Comparison of ENCODE assay signal across 9 cellular contexts in genomic region chr7:75776295-75776971, GRCh38. TPM values are rescaled to one million over a fixed set of nuclear protein-coding genes. Genes with fewer than 3 reads are reported as not detected.
DNase-seq lines count a peak whose midpoint lies in the region; ATAC-seq, FAIRE-seq and TF ChIP-seq lines count a peak whose summit lies in the region.
"Had no signal": no experiment of that assay in that cellular context is flagged by ENCODE, and none has a peak within 500 bp of the region (broad histone marks: within the 10 kb centered on the region; RNA-seq: fewer than 3 reads in every experiment).

No MANE protein-coding gene starts in this region.

- H3K4me2 ChIP-seq in astrocyte (ENCODE audit: low read length): peak overlapping the region; percentile 41

- H3K27ac Mint-ChIP-seq in astrocyte (ENCODE audit: unreplicated experiment): no peak overlapping the region

- H3K27me3 Mint-ChIP-seq in astrocyte (ENCODE audit: low read depth, unreplicated experiment): peaks cover 20% of the 10 kb centered on the region

- no peak overlapping the region for H3K4me3 ChIP-seq in astrocyte (ENCODE audit: insufficient read depth, low read depth, low read length)
- H3K4me3 ChIP-seq: pancreas had no signal

- peak; percentile 88 for FAIRE-seq in astrocyte (lab: Jason Lieb, UNC)
- FAIRE-seq: pancreas had no signal

- H3K9ac ChIP-seq in astrocyte (ENCODE audit: low read length): no peak overlapping the region

- no peaks in the 10 kb centered on the region for H3K79me2 ChIP-seq in astrocyte (ENCODE audit: insufficient read depth, low read length)

- no peak overlapping the region for H3K27ac ChIP-seq in astrocyte (ENCODE audit: low read depth, low read length)
- H3K27ac ChIP-seq: pancreas had no signal

- no peak for DNase-seq in GM13977 (ENCODE audit: low spot score)
- DNase-seq in T follicular helper cell (ENCODE audit: low read depth): peak; percentile 5
- DNase-seq in astrocyte (ENCODE audit: low read depth): peak; percentile 98
- peak; percentile 46 for DNase-seq in stimulated activated CD4-positive, alpha-beta T cell treated with anti-CD3 and anti-CD28 coated beads, Interleukin-4, amount 100 ng/mL, for 1 hour
- DNase-seq in ACHN: no peak
- no peak for DNase-seq in posterior vena cava (ENCODE audit: low spot score)
- no peak for DNase-seq in NCI-H69 (lab: John Stamatoyannopoulos, UW)
- DNase-seq: pancreas had no signal

- H3K27me3 ChIP-seq in astrocyte (ENCODE audit: insufficient read depth, low read length): no peaks in the 10 kb centered on the region
- H3K27me3 ChIP-seq: pancreas had no signal

- H3K9me3 ChIP-seq in astrocyte (ENCODE audit: insufficient read depth, low read depth, low read length): no peaks in the 10 kb centered on the region
- H3K9me3 ChIP-seq: pancreas had no signal

- peaks cover 2% of the 10 kb centered on the region for H3K4me1 Mint-ChIP-seq in astrocyte (ENCODE audit: low read depth, unreplicated experiment)

- no peaks in the 10 kb centered on the region for H3K36me3 ChIP-seq in astrocyte (ENCODE audit: insufficient read depth, low read length)
- H3K36me3 ChIP-seq: pancreas had no signal

- H2AFZ ChIP-seq in astrocyte (ENCODE audit: low read depth, low read length): no peak overlapping the region

- peaks cover 24% of the 10 kb centered on the region for H3K4me1 ChIP-seq in astrocyte (ENCODE audit: insufficient read depth, low read length)
- H3K4me1 ChIP-seq: pancreas had no signal

- in situ Hi-C loops in GM13977 (cut with MboI; ENCODE audit: low pct_unique_long_range_greater_than_20kb, low sequenced_read_pairs, unreplicated experiment): no loop called here
- in situ Hi-C loops in ACHN (cut with HindIII; ENCODE audit: low pct_ligation_motif_present, low pct_unique_long_range_greater_than_20kb, low sequenced_read_pairs): no loop called here

- intact Hi-C loops in posterior vena cava (cut with DNase I): no loop called here

- H4K20me1 ChIP-seq in astrocyte (ENCODE audit: insufficient read depth, low read length): no peaks in the 10 kb centered on the region

- TF ChIP-seq CTCF in GM13977 (IDR thresholded peaks at IDR 0.05; ENCODE audit: extremely low read depth, insufficient read depth, missing control alignments) (peak; percentile 4), astrocyte (IDR thresholded peaks at IDR 0.05; ENCODE audit: insufficient read depth, low read depth, low read length) (no peak)

- H3K4me3 Mint-ChIP-seq in astrocyte (ENCODE audit: unreplicated experiment): no peak overlapping the region

- H3K36me3 Mint-ChIP-seq in astrocyte (ENCODE audit: low read depth, unreplicated experiment): no peaks in the 10 kb centered on the region

- no peak for ATAC-seq in HG02970 (IDR thresholded peaks at IDR 0.05; ENCODE audit: low FRiP score, unreplicated experiment)

- H3K9me3 Mint-ChIP-seq in astrocyte (ENCODE audit: unreplicated experiment): no peaks in the 10 kb centered on the region

RNA-seq across cellular contexts. Expression of gene CCL26, which starts 4.4 kb away (rescaled TPM):
- total RNA-seq in astrocyte (not detected in 2 replicates), posterior vena cava (under 1 TPM; 0.97 to 1.00 TPM)
- total RNA-seq: pancreas had no signal

RNA-seq across cellular contexts. Expression of gene CCL24, which starts 37.2 kb away (rescaled TPM):
- not detected in 2 replicates for total RNA-seq in astrocyte
- not detected for total RNA-seq in posterior vena cava

RNA-seq across cellular contexts. Expression of gene HIP1, which starts 37.7 kb away (rescaled TPM):
- total RNA-seq in astrocyte (14.0 and 15.4 TPM in 2 replicates), posterior vena cava (10 to 100 TPM; 27.0 to 29.2 TPM)

Comparison
In these comparisons a context has a peak if more than half of its experiments do, and no peak if none do; other contexts are left out.
1. DNase-seq: peak in T follicular helper cell (single experiment), astrocyte (single experiment) and stimulated activated CD4-positive, alpha-beta T cell treated with anti-CD3 and anti-CD28 coated beads, Interleukin-4, amount 100 ng/mL, for 1 hour (single experiment); none in GM13977 (single experiment), ACHN (single experiment), posterior vena cava (single experiment) and NCI-H69 (single experiment).